12 cellular contexts compared by ENCODE assay signal in the genomic region with DNA sequence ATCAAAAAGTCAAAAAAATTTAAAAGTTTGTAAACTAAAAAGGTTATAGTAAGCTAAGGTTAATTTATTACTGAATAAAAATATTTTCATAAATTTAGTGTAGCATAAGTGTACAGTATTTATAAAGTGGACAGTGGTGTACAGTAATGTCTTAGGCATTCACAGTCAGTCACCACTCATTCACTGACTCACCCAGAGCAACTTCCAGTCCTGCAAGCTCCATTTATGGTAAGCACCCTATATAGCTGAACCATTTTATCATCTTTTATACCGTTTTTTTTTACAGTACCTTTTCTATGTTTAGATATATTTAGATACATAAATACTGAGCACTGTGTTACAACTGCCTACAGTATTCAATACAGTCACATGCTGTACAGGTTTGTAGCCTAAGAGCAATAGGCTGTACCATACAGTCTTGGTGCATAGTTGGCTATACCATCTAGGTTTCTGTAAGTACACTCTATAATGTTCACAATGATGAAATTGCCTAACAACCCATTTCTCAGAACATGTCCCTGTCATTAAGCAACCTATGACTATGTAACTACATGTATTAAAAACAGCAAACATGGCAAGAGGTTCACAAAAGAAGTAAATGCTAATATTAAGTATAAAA. TPM values are rescaled to one million over a fixed set of nuclear protein-coding genes. Genes with fewer than 3 reads are reported as not detected.
DNase-seq lines count a peak whose midpoint lies in the region; ATAC-seq lines count a peak whose summit lies in the region.
"Had no signal": no experiment of that assay in that cellular context is flagged by ENCODE, and none has a peak within 500 bp of the region (broad histone marks: within the 10 kb centered on the region; RNA-seq: fewer than 3 reads in every experiment).

No MANE protein-coding gene starts in this region.

- intact Hi-C loops in posterior cingulate gyrus (cut with DNase I), result loop anchor here (5.0 kb wide), 1 partner anchor 143 kb away; no protein-coding TSS in a partner anchor

- H3K36me3 ChIP-seq in SJSA1 (peaks cover 3% of the 10 kb centered on the region; the same call in 1 of the 2 replicates), skeletal muscle satellite cell (ENCODE audit: insufficient read depth, low read length) (no peaks in the 10 kb centered on the region)
- H3K36me3 ChIP-seq: BE2C had no signal

- H3K4me1 ChIP-seq in SJSA1 (replicated peaks), result peaks cover 19% of the 10 kb centered on the region
- H3K4me1 ChIP-seq in skeletal muscle satellite cell (ENCODE audit: control insufficient read depth, insufficient read depth, low read length), result peaks cover 28% of the 10 kb centered on the region
- H3K4me1 ChIP-seq: BE2C had no signal

- no peak for DNase-seq in activated T-cell treated with anti-CD3 and anti-CD28 coated beads, Interleukin-2, amount 50 U/mL, for 72 hours
- no peak for DNase-seq in activated T-cell treated with anti-CD3 and anti-CD28 coated beads, Interleukin-2, amount 50 U/mL, for 48 hours
- DNase-seq in SJSA1 (ENCODE audit: low read depth in 1 of 2, low spot score in 2 of 2), result peak; percentile 40 to 55
- peak; percentile 49 for DNase-seq in fibroblast of gingiva (ENCODE audit: low read depth)
- DNase-seq in hypothalamus (lab: John Stamatoyannopoulos, UW), result no peak
- no peak for DNase-seq in posterior cingulate gyrus
- DNase-seq in SIG-M5 treated with dmso at 0.1 percent for 504 hours (lab: John Stamatoyannopoulos, UW; ENCODE audit: unreplicated experiment), result no peak
- DNase-seq: amygdala; BE2C; NCI-H1694; stimulated activated CD4-positive, alpha-beta T cell treated with anti-CD3 and anti-CD28 coated beads, Interleukin-1b, Interleukin-23, amount 100 ng/mL, for 48 hours had no signal

- H3K9me3 ChIP-seq in SJSA1 (replicated peaks) (no peaks in the 10 kb centered on the region), skeletal muscle satellite cell (replicated peaks; ENCODE audit: low read length) (no peaks in the 10 kb centered on the region)
- H3K9me3 ChIP-seq: BE2C had no signal

- H3K4me1 Mint-ChIP-seq in activated T-cell treated with anti-CD3 and anti-CD28 coated beads, Interleukin-2, amount 50 U/mL, for 72 hours (ENCODE audit: low read depth), result peaks cover 28% of the 10 kb centered on the region

- no peaks in the 10 kb centered on the region for H3K36me3 Mint-ChIP-seq in activated T-cell treated with anti-CD3 and anti-CD28 coated beads, Interleukin-2, amount 50 U/mL, for 72 hours (ENCODE audit: insufficient read depth in 2 of 2)

- H3K9me3 Mint-ChIP-seq in activated T-cell treated with anti-CD3 and anti-CD28 coated beads, Interleukin-2, amount 50 U/mL, for 72 hours, result no peaks in the 10 kb centered on the region

- H3K4me2 ChIP-seq in skeletal muscle satellite cell (ENCODE audit: low read length), result peak overlapping the region; percentile 35

- H3K4me3 ChIP-seq in SJSA1 (no peak overlapping the region), skeletal muscle satellite cell (ENCODE audit: low read length) (no peak overlapping the region)

- no peak overlapping the region for H3K4me3 Mint-ChIP-seq in activated T-cell treated with anti-CD3 and anti-CD28 coated beads, Interleukin-2, amount 50 U/mL, for 72 hours

- H3K27me3 Mint-ChIP-seq in activated T-cell treated with anti-CD3 and anti-CD28 coated beads, Interleukin-2, amount 50 U/mL, for 72 hours (ENCODE audit: low read depth), result no peaks in the 10 kb centered on the region

- H3K27ac ChIP-seq in SJSA1, result peak overlapping the region; percentile 73

- ATAC-seq in activated T-cell treated with anti-CD3 and anti-CD28 coated beads, Interleukin-2, amount 50 U/mL, for 72 hours (replicated peaks in 1 of 2), result peak; percentile 54 to 74

- peak overlapping the region; percentile 34 for H3K9ac ChIP-seq in skeletal muscle satellite cell (ENCODE audit: low read depth, low read length)

- H3K27me3 ChIP-seq in SJSA1 (replicated peaks), result no peaks in the 10 kb centered on the region
- no peaks in the 10 kb centered on the region for H3K27me3 ChIP-seq in skeletal muscle satellite cell (ENCODE audit: control insufficient read depth, insufficient read depth, low read length)
- H3K27me3 ChIP-seq: BE2C had no signal

- H3K27ac Mint-ChIP-seq in activated T-cell treated with anti-CD3 and anti-CD28 coated beads, Interleukin-2, amount 50 U/mL, for 72 hours, result no peak overlapping the region

RNA-seq across cellular contexts. Expression of gene ACSL4, which starts 18.6 kb away (rescaled TPM):
- 10 to 100 TPM; 44.3 to 48.1 TPM for total RNA-seq in activated T-cell treated with anti-CD3 and anti-CD28 coated beads, Interleukin-2, amount 50 U/mL, for 72 hours
- 69.7 and 72.4 TPM in 2 replicates for total RNA-seq in SJSA1 (2014; rRNA removed; shearing (Covaris generic))
- 120 and 161 TPM in 2 replicates for total RNA-seq in skeletal muscle satellite cell (2012; rRNA removed)

Comparison
In these comparisons a context has a peak if more than half of its experiments do, and no peak if none do; other contexts are left out.
1. DNase-seq: peak in SJSA1 (2 of 2) and fibroblast of gingiva (single experiment); none in activated T-cell treated with anti-CD3 and anti-CD28 coated beads, Interleukin-2, amount 50 U/mL, for 72 hours (0 of 2), activated T-cell treated with anti-CD3 and anti-CD28 coated beads, Interleukin-2, amount 50 U/mL, for 48 hours (0 of 2), hypothalamus (0 of 51), posterior cingulate gyrus (0 of 10) and SIG-M5 treated with dmso at 0.1 percent for 504 hours (single experiment).